ENCODE assay signal across 16 cellular contexts in the genomic region with DNA sequence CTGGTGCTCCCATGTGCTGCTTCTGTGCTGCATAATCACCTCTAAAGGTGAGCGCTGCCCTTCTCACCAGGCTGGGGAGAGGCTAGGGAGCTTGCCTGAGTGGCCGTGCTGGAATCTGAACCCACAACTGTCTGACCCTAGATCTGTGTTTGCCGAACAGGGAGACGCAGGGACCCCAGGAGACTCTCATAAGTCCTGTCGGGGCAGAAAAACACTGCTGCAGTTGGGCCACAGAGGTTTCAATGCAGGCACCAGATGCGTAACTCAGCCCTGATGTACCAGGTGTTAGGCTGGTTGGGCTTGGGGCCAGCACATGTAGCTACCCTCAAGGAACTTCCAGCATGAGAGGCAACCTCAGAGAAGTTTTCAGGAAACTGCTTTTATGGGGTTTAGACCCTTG. TPM values are rescaled to one million over a fixed set of nuclear protein-coding genes. Genes with fewer than 3 reads are reported as not detected.
DNase-seq lines count a peak whose midpoint lies in the region; ATAC-seq and TF ChIP-seq lines count a peak whose summit lies in the region.
"Had no signal": no experiment of that assay in that cellular context is flagged by ENCODE, and none has a peak within 500 bp of the region (broad histone marks: within the 10 kb centered on the region; RNA-seq: fewer than 3 reads in every experiment).

No MANE protein-coding gene starts in this region.

- H3K27ac Mint-ChIP-seq in T-helper 1 cell treated with Interleukin-12 subunit alpha and Interleukin-12 subunit beta and Interleukin-4 antibody, amounts not matched to agents 30 μg/mL and 1 μg/mL, for 36 hours, result peak overlapping the region; percentile 66
- peak overlapping the region; percentile 68 for H3K27ac Mint-ChIP-seq in activated CD8-positive, alpha-beta T cell treated with anti-CD3 and anti-CD28 coated beads, Interleukin-2, amount 10 ng/mL, durations not matched to agents 7 days and 5 days
- H3K27ac Mint-ChIP-seq: activated naive CD4-positive, alpha-beta T cell treated with anti-CD3 and anti-CD28 coated beads, Interleukin-2, amount 50 U/mL, for 24 hours had no signal

- H3K27ac ChIP-seq in HEK293 (ENCODE audit: extremely low read depth, low read depth, low read length) (no peak overlapping the region), RWPE1 (no peak overlapping the region)
- H3K27ac ChIP-seq: gastrocnemius medialis had no signal

- POLR2A ChIA-PET in HEK293 (lab: Yijun Ruan, JAX), result no interaction called here
- POLR2A ChIA-PET in activated CD8-positive, alpha-beta T cell treated with anti-CD3 and anti-CD28 coated beads, Interleukin-2, amount 10 ng/mL, durations not matched to agents 7 days and 5 days (lab: Charles Lee), result interaction anchor here (1.3 kb wide), 1 partner anchor 13 kb away, joined by 4 read pairs; no protein-coding TSS in a partner anchor
- POLR2A ChIA-PET in RWPE1 (lab: Yijun Ruan, JAX; ENCODE audit: low non-redundant PET), result no interaction called here

- H3K4me1 ChIP-seq in HEK293 (ENCODE audit: control insufficient read depth, insufficient read depth, low read length), result peaks cover 5% of the 10 kb centered on the region; the same call in 1 of the 2 replicates
- H3K4me1 ChIP-seq: gastrocnemius medialis had no signal

- TF ChIP-seq CTCF in HEK293 (tag by site-specific recombination; IDR thresholded peaks at IDR 0.05), result no peak
- no peak for TF ChIP-seq CTCF in RWPE1 (conservative IDR thresholded peaks at IDR 0.05; ENCODE audit: low read depth)

- DNase-seq in T-helper 1 cell (no peak), retina (peak; percentile 47), kidney glomerular epithelial cell (lab: John Stamatoyannopoulos, UW) (no peak), RWPE1 (ENCODE audit: low spot score) (no peak)
- DNase-seq in activated CD8-positive, alpha-beta T cell treated with anti-CD3 and anti-CD28 coated beads, Interleukin-2, amount 10 ng/mL, durations not matched to agents 7 days and 5 days, result no peak
- DNase-seq: gastrocnemius medialis, NCI-H2029, nucleus accumbens, SHP77 treated with DMSO at 0.1 percent for 48 hours, small intestine had no signal

- peaks cover 58% of the 10 kb centered on the region for H3K4me1 Mint-ChIP-seq in T-helper 1 cell treated with Interleukin-12 subunit alpha and Interleukin-12 subunit beta and Interleukin-4 antibody, amounts not matched to agents 30 μg/mL and 1 μg/mL, for 36 hours (ENCODE audit: low read depth)
- peaks cover 48% of the 10 kb centered on the region for H3K4me1 Mint-ChIP-seq in activated CD8-positive, alpha-beta T cell treated with anti-CD3 and anti-CD28 coated beads, Interleukin-2, amount 10 ng/mL, durations not matched to agents 7 days and 5 days (ENCODE audit: low read depth)

- no peaks in the 10 kb centered on the region for H3K36me3 ChIP-seq in HEK293 (ENCODE audit: control insufficient read depth in 2 of 2, insufficient read depth in 1 of 2, low read length in 2 of 2)
- H3K36me3 ChIP-seq: gastrocnemius medialis had no signal

- peaks cover 3% of the 10 kb centered on the region for H3K36me3 Mint-ChIP-seq in T-helper 1 cell treated with Interleukin-12 subunit alpha and Interleukin-12 subunit beta and Interleukin-4 antibody, amounts not matched to agents 30 μg/mL and 1 μg/mL, for 36 hours (ENCODE audit: low read depth)
- no peaks in the 10 kb centered on the region for H3K36me3 Mint-ChIP-seq in activated CD8-positive, alpha-beta T cell treated with anti-CD3 and anti-CD28 coated beads, Interleukin-2, amount 10 ng/mL, durations not matched to agents 7 days and 5 days (ENCODE audit: low read depth)
- H3K36me3 Mint-ChIP-seq: activated CD8-positive, alpha-beta memory T cell treated with anti-CD3 and anti-CD28 coated beads, Interleukin-2, amount 10 ng/mL, durations not matched to agents 7 days and 5 days; activated naive CD4-positive, alpha-beta T cell treated with anti-CD3 and anti-CD28 coated beads, Interleukin-2, amount 50 U/mL, for 24 hours; immature natural killer cell had no signal

- H3K4me3 ChIP-seq in HEK293 (ENCODE audit: low read depth, low read length), result no peak overlapping the region
- H3K4me3 ChIP-seq: gastrocnemius medialis had no signal

- H3K9me3 ChIP-seq in HEK293 (ENCODE audit: control insufficient read depth, insufficient read depth, low read depth, low read length), result no peaks in the 10 kb centered on the region
- H3K9me3 ChIP-seq: gastrocnemius medialis had no signal

- ATAC-seq in activated CD8-positive, alpha-beta T cell treated with anti-CD3 and anti-CD28 coated beads, Interleukin-2, amount 10 ng/mL, durations not matched to agents 7 days and 5 days, result no peak
- no peak for ATAC-seq in GM18870 (IDR thresholded peaks at IDR 0.05; ENCODE audit: unreplicated experiment)
- ATAC-seq: gastrocnemius medialis had no signal

- no peak overlapping the region for H3K4me3 Mint-ChIP-seq in T-helper 1 cell treated with Interleukin-12 subunit alpha and Interleukin-12 subunit beta and Interleukin-4 antibody, amounts not matched to agents 30 μg/mL and 1 μg/mL, for 36 hours
- H3K4me3 Mint-ChIP-seq in activated CD8-positive, alpha-beta T cell treated with anti-CD3 and anti-CD28 coated beads, Interleukin-2, amount 10 ng/mL, durations not matched to agents 7 days and 5 days, result no peak overlapping the region
- H3K4me3 Mint-ChIP-seq: activated CD8-positive, alpha-beta memory T cell treated with anti-CD3 and anti-CD28 coated beads, Interleukin-2, amount 10 ng/mL, durations not matched to agents 7 days and 5 days; activated naive CD4-positive, alpha-beta T cell treated with anti-CD3 and anti-CD28 coated beads, Interleukin-2, amount 50 U/mL, for 24 hours had no signal

- CTCF ChIA-PET in HEK293 (lab: Yijun Ruan, JAX), result no interaction called here
- CTCF ChIA-PET in activated CD8-positive, alpha-beta T cell treated with anti-CD3 and anti-CD28 coated beads, Interleukin-2, amount 10 ng/mL, durations not matched to agents 7 days and 5 days (lab: Charles Lee), result interaction anchor here (4.4 kb wide), 1 partner anchor 16 kb away, joined by 13 read pairs; no protein-coding TSS in a partner anchor
- CTCF ChIA-PET in RWPE1 (lab: Yijun Ruan, JAX), result interaction anchor here (1.4 kb wide), 1 partner anchor 16 kb away, joined by 3 read pairs; no protein-coding TSS in a partner anchor

- no peaks in the 10 kb centered on the region for H3K27me3 Mint-ChIP-seq in T-helper 1 cell treated with Interleukin-12 subunit alpha and Interleukin-12 subunit beta and Interleukin-4 antibody, amounts not matched to agents 30 μg/mL and 1 μg/mL, for 36 hours (ENCODE audit: low read depth)
- no peaks in the 10 kb centered on the region for H3K27me3 Mint-ChIP-seq in activated CD8-positive, alpha-beta T cell treated with anti-CD3 and anti-CD28 coated beads, Interleukin-2, amount 10 ng/mL, durations not matched to agents 7 days and 5 days (ENCODE audit: low read depth)
- H3K27me3 Mint-ChIP-seq: activated CD8-positive, alpha-beta memory T cell treated with anti-CD3 and anti-CD28 coated beads, Interleukin-2, amount 10 ng/mL, durations not matched to agents 7 days and 5 days; activated naive CD4-positive, alpha-beta T cell treated with anti-CD3 and anti-CD28 coated beads, Interleukin-2, amount 50 U/mL, for 24 hours had no signal

- H3K9me3 Mint-ChIP-seq in T-helper 1 cell treated with Interleukin-12 subunit alpha and Interleukin-12 subunit beta and Interleukin-4 antibody, amounts not matched to agents 30 μg/mL and 1 μg/mL, for 36 hours, result no peaks in the 10 kb centered on the region
- no peaks in the 10 kb centered on the region for H3K9me3 Mint-ChIP-seq in activated CD8-positive, alpha-beta T cell treated with anti-CD3 and anti-CD28 coated beads, Interleukin-2, amount 10 ng/mL, durations not matched to agents 7 days and 5 days (ENCODE audit: insufficient read depth)
- H3K9me3 Mint-ChIP-seq: activated naive CD4-positive, alpha-beta T cell treated with anti-CD3 and anti-CD28 coated beads, Interleukin-2, amount 50 U/mL, for 24 hours; immature natural killer cell had no signal

TF ChIP-seq in HEK293, 187 proteins besides CTCF, POLR2A, EP300 and RAD21:
- TF ChIP-seq ZNF449 (tag by site-specific recombination; IDR thresholded peaks at IDR 0.05), result peak; percentile 91
- TF ChIP-seq, protein P1, sequence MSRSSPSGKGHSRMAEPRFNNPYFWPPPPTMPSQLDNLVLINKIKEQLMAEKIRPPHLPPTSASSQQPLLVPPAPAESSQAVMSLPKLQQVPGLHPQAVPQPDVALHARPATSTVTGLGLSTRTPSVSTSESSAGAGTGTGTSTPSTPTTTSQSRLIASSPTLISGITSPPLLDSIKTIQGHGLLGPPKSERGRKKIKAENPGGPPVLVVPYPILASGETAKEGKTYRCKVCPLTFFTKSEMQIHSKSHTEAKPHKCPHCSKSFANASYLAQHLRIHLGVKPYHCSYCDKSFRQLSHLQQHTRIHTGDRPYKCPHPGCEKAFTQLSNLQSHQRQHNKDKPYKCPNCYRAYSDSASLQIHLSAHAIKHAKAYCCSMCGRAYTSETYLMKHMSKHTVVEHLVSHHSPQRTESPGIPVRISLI (tag by site-specific recombination; IDR thresholded peaks at IDR 0.05), result no peak
TF ChIP-seq in HEK293: peak in this region for 1.

RNA-seq across cellular contexts. Expression of gene DMRTB1, which starts 49.5 kb away (rescaled TPM):
- total RNA-seq in activated CD8-positive, alpha-beta T cell treated with anti-CD3 and anti-CD28 coated beads, Interleukin-2, amount 10 ng/mL, durations not matched to agents 7 days and 5 days, result not detected
- total RNA-seq: activated CD8-positive, alpha-beta memory T cell treated with anti-CD3 and anti-CD28 coated beads, Interleukin-2, amount 10 ng/mL, durations not matched to agents 7 days and 5 days; gastrocnemius medialis had no signal
